17 cellular contexts compared by ENCODE assay signal in the genomic region with DNA sequence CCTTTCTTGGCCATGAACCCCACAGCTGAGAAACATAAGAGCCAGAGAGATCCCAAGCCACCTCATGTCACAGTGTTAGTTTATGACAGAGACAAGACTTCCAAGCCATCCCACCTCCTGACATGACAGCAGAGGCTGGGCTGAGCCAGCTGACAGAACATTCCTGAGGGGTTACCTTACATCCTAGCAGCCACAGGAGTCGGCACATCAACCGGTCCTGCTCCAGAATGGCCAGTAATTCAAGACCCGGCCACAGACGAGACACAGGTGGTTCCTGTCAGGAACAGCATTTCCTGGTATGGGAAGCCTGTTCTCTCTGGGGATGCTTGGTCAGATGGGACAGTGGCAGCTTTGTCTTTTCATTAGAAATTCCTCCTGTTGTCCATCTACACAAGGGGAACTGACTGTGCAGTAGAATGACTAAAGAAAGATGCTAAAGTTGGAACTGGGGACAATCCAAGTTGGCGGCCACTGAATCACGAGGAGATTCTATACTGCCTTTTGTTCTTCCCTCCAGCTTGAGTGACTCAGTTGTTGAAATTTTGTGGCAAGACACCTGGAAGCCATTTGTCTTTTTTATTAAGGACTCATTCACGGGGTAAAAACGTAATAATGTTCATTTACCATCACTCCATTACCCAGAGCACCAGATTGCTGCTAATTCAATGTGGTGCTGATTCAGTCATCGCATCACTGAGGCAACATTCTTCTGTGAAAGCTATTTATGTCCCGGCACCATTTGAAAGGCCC. TPM values are rescaled to one million over a fixed set of nuclear protein-coding genes. Genes with fewer than 3 reads are reported as not detected.
A peak's percentile ranks its signal among the peaks of the same experiment; 100 is the strongest.
DNase-seq lines count a peak whose midpoint lies in the region; ATAC-seq and TF ChIP-seq lines count a peak whose summit lies in the region.
"Had no signal": no experiment of that assay in that cellular context is flagged by ENCODE, and none has a peak within 500 bp of the region (broad histone marks: within the 10 kb centered on the region; RNA-seq: fewer than 3 reads in every experiment).

No MANE protein-coding gene starts in this region.

- H3K9ac ChIP-seq in smooth muscle cell (ENCODE audit: low read depth): no peak overlapping the region

- no peak for ATAC-seq in body of pancreas
- ATAC-seq in effector memory CD8-positive, alpha-beta T cell (replicated peaks): no peak
- ATAC-seq: activated T-cell treated with anti-CD3 and anti-CD28 coated beads, Interleukin-2, amount 50 U/mL, for 4 hours; gastroesophageal sphincter had no signal

- WGBS in smooth muscle cell (ENCODE audit: low lambda C conversion rate): 63% methylated on average over 10 of the region's 10 CpGs
- 70 to 71% methylated on average over 10 of the region's 10 CpGs for WGBS in body of pancreas, 2 donors

- H3K27me3 Mint-ChIP-seq in T-helper 1 cell treated with Interleukin-12 subunit alpha and Interleukin-12 subunit beta and Interleukin-4 antibody, amounts not matched to agents 30 μg/mL and 1 μg/mL, for 36 hours (ENCODE audit: low read depth): peaks cover 32% of the 10 kb centered on the region
- peaks cover 5% of the 10 kb centered on the region for H3K27me3 Mint-ChIP-seq in endothelial cell (ENCODE audit: unreplicated experiment)
- H3K27me3 Mint-ChIP-seq in effector memory CD8-positive, alpha-beta T cell: peaks cover 24 to 25% of the 10 kb centered on the region in 2 donors

- no peak for TF ChIP-seq POLR2A in body of pancreas (IDR thresholded peaks at IDR 0.05)

- H3K36me3 ChIP-seq in smooth muscle cell (ENCODE audit: low read depth) (no peaks in the 10 kb centered on the region), body of pancreas (replicated peaks in 1 of 2; ENCODE audit: insufficient read depth in 1 of 2, low read depth in 2 of 2) (no peaks in the 10 kb centered on the region)
- H3K36me3 ChIP-seq: adrenal gland, gastroesophageal sphincter, tibial artery had no signal

- H3K27me3 ChIP-seq in smooth muscle cell (ENCODE audit: low read depth) (no peaks in the 10 kb centered on the region), body of pancreas (no peaks in the 10 kb centered on the region)
- H3K27me3 ChIP-seq: adrenal gland, gastroesophageal sphincter had no signal

- no peaks in the 10 kb centered on the region for H3K9me3 Mint-ChIP-seq in T-helper 1 cell treated with Interleukin-12 subunit alpha and Interleukin-12 subunit beta and Interleukin-4 antibody, amounts not matched to agents 30 μg/mL and 1 μg/mL, for 36 hours
- no peaks in the 10 kb centered on the region for H3K9me3 Mint-ChIP-seq in endothelial cell (ENCODE audit: unreplicated experiment)
- no peaks in the 10 kb centered on the region for H3K9me3 Mint-ChIP-seq in effector memory CD8-positive, alpha-beta T cell
- H3K9me3 Mint-ChIP-seq: activated T-cell treated with anti-CD3 and anti-CD28 coated beads, Interleukin-2, amount 50 U/mL, for 4 hours; T-helper 2 cell treated with Interferon-gamma antibody and Interleukin-4, amounts not matched to agents 5 μg/mL and 100 μg/mL, for 36 hours had no signal

- no peak for DNase-seq in T-helper 1 cell
- DNase-seq in endothelial cell (ENCODE audit: low spot score): peak; percentile 6
- peak; percentile 95 for DNase-seq in left kidney (ENCODE audit: low read depth, low spot score)
- DNase-seq in smooth muscle cell (lab: John Stamatoyannopoulos, UW; ENCODE audit: unreplicated experiment): no peak
- DNase-seq in body of pancreas: no peak
- no peak for DNase-seq in effector memory CD8-positive, alpha-beta T cell
- DNase-seq in H4 (ENCODE audit: low spot score): no peak
- DNase-seq: activated CD4-positive, alpha-beta T cell treated with anti-CD3 and anti-CD28 coated beads for 48 hours; activated T-cell treated with anti-CD3 and anti-CD28 coated beads, Interleukin-2, amount 50 U/mL, for 4 hours; adrenal gland; DMS 273 treated with DMSO at 0.1 percent for 48 hours; left cardiac atrium; NCI-H446 treated with DMSO at 0.1 percent for 48 hours; tibial artery had no signal

- no peaks in the 10 kb centered on the region for H3K9me3 ChIP-seq in smooth muscle cell (replicated peaks; ENCODE audit: low read depth)
- H3K9me3 ChIP-seq in body of pancreas: no peaks in the 10 kb centered on the region
- H3K9me3 ChIP-seq: adrenal gland, gastroesophageal sphincter, tibial artery had no signal

- H3K79me2 ChIP-seq in smooth muscle cell (ENCODE audit: low read depth): no peaks in the 10 kb centered on the region

- peak overlapping the region; percentile 0 for H3K27ac Mint-ChIP-seq in T-helper 1 cell treated with Interleukin-12 subunit alpha and Interleukin-12 subunit beta and Interleukin-4 antibody, amounts not matched to agents 30 μg/mL and 1 μg/mL, for 36 hours
- H3K27ac Mint-ChIP-seq in endothelial cell (ENCODE audit: unreplicated experiment): peak overlapping the region; percentile 2
- no peak overlapping the region for H3K27ac Mint-ChIP-seq in effector memory CD8-positive, alpha-beta T cell
- H3K27ac Mint-ChIP-seq: T-helper 2 cell treated with Interferon-gamma antibody and Interleukin-4, amounts not matched to agents 5 μg/mL and 100 μg/mL, for 36 hours had no signal

- no peaks in the 10 kb centered on the region for H3K36me3 Mint-ChIP-seq in T-helper 1 cell treated with Interleukin-12 subunit alpha and Interleukin-12 subunit beta and Interleukin-4 antibody, amounts not matched to agents 30 μg/mL and 1 μg/mL, for 36 hours (ENCODE audit: low read depth)
- H3K36me3 Mint-ChIP-seq in endothelial cell (ENCODE audit: low read depth, unreplicated experiment): no peaks in the 10 kb centered on the region
- H3K36me3 Mint-ChIP-seq in effector memory CD8-positive, alpha-beta T cell (ENCODE audit: insufficient read depth): no peaks in the 10 kb centered on the region

- TF ChIP-seq CTCF in endothelial cell (IDR thresholded peaks at IDR 0.05; ENCODE audit: unreplicated experiment): no peak
- no peak for TF ChIP-seq CTCF in smooth muscle cell (IDR thresholded peaks at IDR 0.05; ENCODE audit: borderline replicate concordance, insufficient read depth, poor library complexity, severe bottlenecking)
- no peak for TF ChIP-seq CTCF in body of pancreas (IDR thresholded peaks at IDR 0.05)

- H3K4me2 ChIP-seq in smooth muscle cell: peak overlapping the region; percentile 5

- H3K4me3 Mint-ChIP-seq in T-helper 1 cell treated with Interleukin-12 subunit alpha and Interleukin-12 subunit beta and Interleukin-4 antibody, amounts not matched to agents 30 μg/mL and 1 μg/mL, for 36 hours: no peak overlapping the region
- no peak overlapping the region for H3K4me3 Mint-ChIP-seq in endothelial cell (ENCODE audit: unreplicated experiment)
- no peak overlapping the region for H3K4me3 Mint-ChIP-seq in effector memory CD8-positive, alpha-beta T cell
- H3K4me3 Mint-ChIP-seq: activated T-cell treated with anti-CD3 and anti-CD28 coated beads, Interleukin-2, amount 50 U/mL, for 4 hours; T-helper 2 cell treated with Interferon-gamma antibody and Interleukin-4, amounts not matched to agents 5 μg/mL and 100 μg/mL, for 36 hours had no signal

- H2AFZ ChIP-seq in smooth muscle cell (ENCODE audit: low read depth): no peak overlapping the region

- no peaks in the 10 kb centered on the region for H4K20me1 ChIP-seq in smooth muscle cell (ENCODE audit: low read depth)

- intact Hi-C loops in body of pancreas (cut with DNase I): no loop called here

- H3K4me3 ChIP-seq in smooth muscle cell: no peak overlapping the region
- H3K4me3 ChIP-seq in body of pancreas: no peak overlapping the region
- H3K4me3 ChIP-seq: adrenal gland, gastroesophageal sphincter, tibial artery had no signal

- H3F3A ChIP-seq in smooth muscle cell (ENCODE audit: low read depth): no peaks in the 10 kb centered on the region

- H3K27ac ChIP-seq in smooth muscle cell (ENCODE audit: low read depth): peak overlapping the region; percentile 27
- H3K27ac ChIP-seq in body of pancreas: no peak overlapping the region
- H3K27ac ChIP-seq: adrenal gland, gastroesophageal sphincter, tibial artery had no signal

- H3K4me1 ChIP-seq in smooth muscle cell (ENCODE audit: low read depth) (no peaks in the 10 kb centered on the region), body of pancreas (no peaks in the 10 kb centered on the region)
- H3K4me1 ChIP-seq: adrenal gland, gastroesophageal sphincter, tibial artery had no signal

- peaks cover 4% of the 10 kb centered on the region for H3K4me1 Mint-ChIP-seq in T-helper 1 cell treated with Interleukin-12 subunit alpha and Interleukin-12 subunit beta and Interleukin-4 antibody, amounts not matched to agents 30 μg/mL and 1 μg/mL, for 36 hours (ENCODE audit: low read depth)
- peaks cover 10% of the 10 kb centered on the region for H3K4me1 Mint-ChIP-seq in endothelial cell (ENCODE audit: unreplicated experiment)
- no peaks in the 10 kb centered on the region for H3K4me1 Mint-ChIP-seq in effector memory CD8-positive, alpha-beta T cell (ENCODE audit: low read depth in 2 of 2)

RNA-seq across cellular contexts. Expression of a gene that starts 37.3 kb away (rescaled TPM):
- 4.8 TPM for total RNA-seq in endothelial cell (ENCODE audit: unreplicated experiment)
- total RNA-seq in smooth muscle cell: 1.3 and 2.1 TPM in 2 replicates
- polyA plus RNA-seq in smooth muscle cell: 1.4 and 2.3 TPM in 2 replicates
- total RNA-seq in body of pancreas: 1 to 10 TPM in 1 of 2 donors, under 1 TPM in 1; 0.99 to 2.6 TPM
- 2.5 and 4.0 TPM in 2 replicates for total RNA-seq in H4 (2014; rRNA removed; shearing (Covaris generic))

Comparison
In these comparisons a context has a peak if more than half of its experiments do, and no peak if none do; other contexts are left out.
1. H3K27ac Mint-ChIP-seq: peak in T-helper 1 cell treated with Interleukin-12 subunit alpha and Interleukin-12 subunit beta and Interleukin-4 antibody, amounts not matched to agents 30 μg/mL and 1 μg/mL, for 36 hours (single experiment) and endothelial cell (single experiment); none in effector memory CD8-positive, alpha-beta T cell (0 of 2).
2. DNase-seq: peak in endothelial cell (single experiment) and left kidney (single experiment); none in T-helper 1 cell (0 of 5), smooth muscle cell (single experiment), body of pancreas (0 of 4), effector memory CD8-positive, alpha-beta T cell (0 of 3) and H4 (single experiment).